Comparison of ENCODE assay signal across 29 cellular contexts in genomic region chr13:60869225-60869624, GRCh38.
"Had no signal": no experiment of that assay in that cellular context is flagged by ENCODE, and none has a peak within 500 bp of the region (broad histone marks: within the 10 kb centered on the region; RNA-seq: fewer than 3 reads in every experiment).

No MANE protein-coding gene starts in this region.

- H3K9me3 ChIP-seq: adrenal gland, body of pancreas, gastrocnemius medialis had no signal

- H3K4me1 ChIP-seq: adrenal gland, body of pancreas, esophagus muscularis mucosa, foreskin keratinocyte, gastrocnemius medialis had no signal

- H3K36me3 ChIP-seq: adrenal gland, cardiac muscle cell, esophagus muscularis mucosa, gastrocnemius medialis had no signal

- H3K27me3 ChIP-seq: adrenal gland, body of pancreas, cardiac muscle cell, dorsolateral prefrontal cortex, esophagus muscularis mucosa, foreskin keratinocyte, gastrocnemius medialis had no signal

- ATAC-seq: activated CD4-positive, alpha-beta T cell treated with anti-CD3 and anti-CD28 coated beads for 36 hours; activated CD8-positive, alpha-beta memory T cell treated with anti-CD3 and anti-CD28 coated beads, Interleukin-2, amount 10 ng/mL, durations not matched to agents 7 days and 5 days; activated CD8-positive, alpha-beta T cell treated with anti-CD3 and anti-CD28 coated beads, Interleukin-2, amount 10 ng/mL, durations not matched to agents 7 days and 5 days; activated naive CD8-positive, alpha-beta T cell treated with anti-CD3 and anti-CD28 coated beads, Interleukin-2, amount 50 U/mL, for 24 hours; body of pancreas; foreskin keratinocyte; gastrocnemius medialis had no signal

- DNase-seq: activated CD4-positive, alpha-beta memory T cell treated with anti-CD3 and anti-CD28 coated beads for 36 hours; activated CD4-positive, alpha-beta T cell treated with anti-CD3 and anti-CD28 coated beads for 36 hours; activated CD4-positive, alpha-beta T cell treated with anti-CD3 and anti-CD28 coated beads, Interleukin-2, amount 10 ng/mL, durations not matched to agents 24 days and 14 days; activated CD4-positive, CD25-positive, alpha-beta regulatory T cell; activated CD4-positive, CD25-positive, alpha-beta regulatory T cell treated with anti-CD3 and anti-CD28 coated beads, Interleukin-2, amount 50 U/mL, for 72 hours; activated CD8-positive, alpha-beta memory T cell treated with anti-CD3 and anti-CD28 coated beads, Interleukin-2, amount 10 ng/mL, durations not matched to agents 7 days and 5 days; activated CD8-positive, alpha-beta memory T cell treated with anti-CD3 and anti-CD28 coated beads, Interleukin-2, amount 50 U/mL, for 4 hours; activated CD8-positive, alpha-beta T cell treated with anti-CD3 and anti-CD28 coated beads, Interleukin-2, amount 10 ng/mL, durations not matched to agents 7 days and 5 days; activated effector memory CD4-positive, alpha-beta T cell treated with anti-CD3 and anti-CD28 coated beads, Interleukin-2, amount 50 U/mL, for 16 hours; activated naive CD4-positive, alpha-beta T cell treated with anti-CD3 and anti-CD28 coated beads for 36 hours; activated naive CD8-positive, alpha-beta T cell treated with anti-CD3 and anti-CD28 coated beads for 36 hours; activated naive CD8-positive, alpha-beta T cell treated with anti-CD3 and anti-CD28 coated beads, Interleukin-2, amount 50 U/mL, for 24 hours; activated T-cell treated with anti-CD3 and anti-CD28 coated beads, Interleukin-2, amount 50 U/mL, for 1 hour; activated T-cell treated with anti-CD3 and anti-CD28 coated beads, Interleukin-2, amount 50 U/mL, for 48 hours; adrenal gland; amygdala; aorta; body of pancreas; dorsolateral prefrontal cortex; effector memory CD4-positive, alpha-beta T cell; endodermal cell; erythroblast; gastrocnemius medialis; glutamatergic neuron; T-helper 2 cell had no signal

- H3K4me3 ChIP-seq: adrenal gland, body of pancreas, cardiac muscle cell, coronary artery, dorsolateral prefrontal cortex, esophagus muscularis mucosa, gastrocnemius medialis had no signal

- H3K27ac ChIP-seq: adrenal gland, body of pancreas, cardiac muscle cell, coronary artery, dorsolateral prefrontal cortex, esophagus muscularis mucosa, foreskin keratinocyte, gastrocnemius medialis had no signal
